35 cellular contexts compared by ENCODE assay signal in the genomic region with DNA sequence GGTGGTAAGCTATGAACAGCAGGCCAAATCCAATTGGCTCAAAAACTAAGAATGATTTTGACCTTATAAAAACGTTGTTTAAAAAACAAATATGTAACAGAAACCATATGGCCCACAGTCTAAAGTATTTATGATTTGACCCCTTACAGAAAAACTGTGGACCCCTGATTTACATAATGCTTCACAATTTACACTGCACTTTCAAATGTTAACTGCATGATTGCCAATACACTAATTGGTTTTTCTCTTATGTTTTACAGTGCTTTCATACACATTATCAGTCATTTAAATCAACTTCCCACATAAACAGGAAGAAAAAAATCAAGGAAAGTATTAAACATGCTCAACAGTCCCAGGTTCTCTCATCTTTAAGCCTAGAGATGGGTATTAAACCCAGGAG. TPM values are rescaled to one million over a fixed set of nuclear protein-coding genes. Genes with fewer than 3 reads are reported as not detected.
"Had no signal": no experiment of that assay in that cellular context is flagged by ENCODE, and none has a peak within 500 bp of the region (broad histone marks: within the 10 kb centered on the region; RNA-seq: fewer than 3 reads in every experiment).

No MANE protein-coding gene starts in this region.

- DNase-seq: Kasumi-1, MG63, MM.1S, MV-4-11, NCI-H1048, NCI-H1092, NCI-H1092 treated with DMSO at 0.1 percent for 48 hours, NCI-H1105, NCI-H1105 treated with DMSO at 0.1 percent for 48 hours, NCI-H1417, NCI-H1417 treated with DMSO at 0.1 percent for 48 hours, NCI-H1436, NCI-H1436 treated with DMSO at 0.1 percent for 48 hours, NCI-H146, NCI-H1694, NCI-H1694 treated with DMSO at 0.1 percent for 48 hours, NCI-H187, NCI-H187 treated with DMSO at 0.1 percent for 48 hours, NCI-H1930, NCI-H2029, NCI-H2029 treated with DMSO at 0.1 percent for 48 hours, NCI-H2081, NCI-H2081 treated with DMSO at 0.1 percent for 48 hours, NCI-H2107, NCI-H2171, NCI-H2171 treated with DMSO at 0.1 percent for 48 hours, NCI-H2227 treated with DMSO at 0.1 percent for 48 hours, NCI-H226, NCI-H345, NCI-H446, NCI-H446 treated with DMSO at 0.1 percent for 48 hours, NCI-H510A, NCI-H510A treated with DMSO at 0.1 percent for 48 hours had no signal

- H3K9me3 ChIP-seq: MG63 had no signal

- H3K27me3 ChIP-seq: MG63 had no signal

- H3K36me3 ChIP-seq: MG63 had no signal

- H3K4me3 ChIP-seq: MG63 had no signal

RNA-seq across cellular contexts. Expression of a gene that starts 26.9 kb away (rescaled TPM):
- total RNA-seq: M059J, NCI-H460 had no signal
